ENCODE assay signal across 1 cellular context in the genomic region with DNA sequence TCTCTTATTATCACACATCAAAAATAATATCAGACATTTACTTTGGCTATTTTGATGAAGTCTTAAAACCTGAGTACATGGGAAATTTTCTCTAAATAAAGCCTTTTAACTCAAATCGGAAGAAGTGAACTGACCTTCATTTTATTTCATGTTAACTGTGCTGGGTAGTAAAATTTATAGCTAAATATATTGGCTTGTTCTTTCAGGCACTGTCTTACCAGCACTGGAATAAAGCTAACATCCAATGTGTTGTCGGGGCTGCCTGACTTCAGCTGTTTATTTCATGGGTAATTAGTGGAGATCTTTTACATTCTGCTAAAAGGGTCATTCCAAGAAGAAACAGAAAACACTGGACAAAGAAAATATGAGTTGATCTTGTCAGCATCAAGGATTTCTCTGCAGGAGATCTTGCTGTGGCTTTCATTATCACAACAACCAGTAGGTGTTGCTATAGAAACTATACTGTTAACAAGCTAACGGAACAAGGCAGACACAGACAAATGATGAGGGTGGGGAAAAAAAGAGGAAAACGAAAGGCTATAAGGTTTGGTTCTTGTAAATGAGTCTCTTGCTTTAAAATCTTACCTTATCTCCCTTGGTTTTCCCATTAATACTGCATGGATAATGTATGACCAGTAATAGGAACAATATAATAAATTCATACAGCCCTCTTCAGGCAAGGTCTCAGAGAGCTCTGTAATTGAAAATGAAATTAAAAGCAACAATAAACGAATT.
TF ChIP-seq lines count a peak whose summit lies in the region.

No MANE protein-coding gene starts in this region.

TF ChIP-seq in K562, 482 proteins besides CTCF, POLR2A, EP300 and RAD21 (continued from another document and continues in another):
- peak; percentile 10; the same call in 1 of the 2 replicates for TF ChIP-seq ZNF592 (IDR thresholded peaks at IDR 0.05)
- TF ChIP-seq MYBL2 (IDR thresholded peaks at IDR 0.05; ENCODE audit: low read depth) = no peak
- no peak for TF ChIP-seq MYBL2 (CRISPR knock-in tag; IDR thresholded peaks at IDR 0.05; ENCODE audit: borderline replicate concordance)
- no peak for TF ChIP-seq ZNF407 (IDR thresholded peaks at IDR 0.05; ENCODE audit: low read depth)
- TF ChIP-seq CBX3 (IDR thresholded peaks at IDR 0.05; ENCODE audit: borderline replicate concordance in 1 of 2, low read length in 2 of 2) = peak in 1 of 2 experiments; percentile 83; a peak in 1 of 3 replicates
- no peak for TF ChIP-seq CBX8 (IDR thresholded peaks at IDR 0.05; ENCODE audit: borderline replicate concordance, extremely low read depth, low read depth, low read length, poor library complexity, severe bottlenecking)
- no peak for TF ChIP-seq KDM2B (CRISPR knock-in tag; IDR thresholded peaks at IDR 0.05)
- no peak for TF ChIP-seq YY1 (IDR thresholded peaks at IDR 0.05; ENCODE audit: borderline replicate concordance in 1 of 3, control insufficient read depth in 1 of 3, extremely low read depth in 1 of 3, insufficient read depth in 3 of 3, insufficient read length in 1 of 3, insufficient replicate concordance in 2 of 3, low read depth in 1 of 3, low read length in 2 of 3)
- TF ChIP-seq MEIS2 (IDR thresholded peaks at IDR 0.05; ENCODE audit: partially characterized antibody) = peak; percentile 93
- TF ChIP-seq RCOR1 (IDR thresholded peaks at IDR 0.05; ENCODE audit: borderline replicate concordance in 1 of 2, low read depth in 2 of 2, low read length in 2 of 2) = 0 out of 4 replicates have a peak, but pooled peaks of 1 of the 2 experiments have one; percentile 28
- TF ChIP-seq FOXK2 (conservative IDR thresholded peaks at IDR 0.05 in 1 of 2, IDR thresholded peaks at IDR 0.05 in 1 of 2; ENCODE audit: low read depth in 2 of 2) = peak; percentile 76 to 82; a peak in 3 of 4 replicates
- TF ChIP-seq HDGF (IDR thresholded peaks at IDR 0.05) = no peak
- TF ChIP-seq CBX2 (IDR thresholded peaks at IDR 0.05; ENCODE audit: insufficient read depth, low read length, poor library complexity, severe bottlenecking) = no peak
- TF ChIP-seq TRIM28 (IDR thresholded peaks at IDR 0.05) = 0 out of 2 replicates have a peak, but pooled peaks have one; percentile 42
- TF ChIP-seq CHAMP1 (IDR thresholded peaks at IDR 0.05) = 0 out of 2 replicates have a peak, but pooled peaks have one; percentile 20
- TF ChIP-seq CHCHD3 (CRISPR knock-in tag; IDR thresholded peaks at IDR 0.05) = no peak
- TF ChIP-seq ZNF589 (CRISPR knock-in tag; IDR thresholded peaks at IDR 0.05; ENCODE audit: low read depth) = no peak
- no peak for TF ChIP-seq ILF3 (IDR thresholded peaks at IDR 0.05; ENCODE audit: borderline replicate concordance)
- TF ChIP-seq ZFP1 (CRISPR knock-in tag; IDR thresholded peaks at IDR 0.05) = peak; percentile 78
- peak; percentile 78 for TF ChIP-seq CBFA2T3 (IDR thresholded peaks at IDR 0.05)
- TF ChIP-seq ZNF445 (CRISPR knock-in tag; IDR thresholded peaks at IDR 0.05; ENCODE audit: low read depth) = no peak
- peak; percentile 56 for TF ChIP-seq GATA2 (CRISPR knock-in tag; IDR thresholded peaks at IDR 0.05)
- TF ChIP-seq, protein P1, sequence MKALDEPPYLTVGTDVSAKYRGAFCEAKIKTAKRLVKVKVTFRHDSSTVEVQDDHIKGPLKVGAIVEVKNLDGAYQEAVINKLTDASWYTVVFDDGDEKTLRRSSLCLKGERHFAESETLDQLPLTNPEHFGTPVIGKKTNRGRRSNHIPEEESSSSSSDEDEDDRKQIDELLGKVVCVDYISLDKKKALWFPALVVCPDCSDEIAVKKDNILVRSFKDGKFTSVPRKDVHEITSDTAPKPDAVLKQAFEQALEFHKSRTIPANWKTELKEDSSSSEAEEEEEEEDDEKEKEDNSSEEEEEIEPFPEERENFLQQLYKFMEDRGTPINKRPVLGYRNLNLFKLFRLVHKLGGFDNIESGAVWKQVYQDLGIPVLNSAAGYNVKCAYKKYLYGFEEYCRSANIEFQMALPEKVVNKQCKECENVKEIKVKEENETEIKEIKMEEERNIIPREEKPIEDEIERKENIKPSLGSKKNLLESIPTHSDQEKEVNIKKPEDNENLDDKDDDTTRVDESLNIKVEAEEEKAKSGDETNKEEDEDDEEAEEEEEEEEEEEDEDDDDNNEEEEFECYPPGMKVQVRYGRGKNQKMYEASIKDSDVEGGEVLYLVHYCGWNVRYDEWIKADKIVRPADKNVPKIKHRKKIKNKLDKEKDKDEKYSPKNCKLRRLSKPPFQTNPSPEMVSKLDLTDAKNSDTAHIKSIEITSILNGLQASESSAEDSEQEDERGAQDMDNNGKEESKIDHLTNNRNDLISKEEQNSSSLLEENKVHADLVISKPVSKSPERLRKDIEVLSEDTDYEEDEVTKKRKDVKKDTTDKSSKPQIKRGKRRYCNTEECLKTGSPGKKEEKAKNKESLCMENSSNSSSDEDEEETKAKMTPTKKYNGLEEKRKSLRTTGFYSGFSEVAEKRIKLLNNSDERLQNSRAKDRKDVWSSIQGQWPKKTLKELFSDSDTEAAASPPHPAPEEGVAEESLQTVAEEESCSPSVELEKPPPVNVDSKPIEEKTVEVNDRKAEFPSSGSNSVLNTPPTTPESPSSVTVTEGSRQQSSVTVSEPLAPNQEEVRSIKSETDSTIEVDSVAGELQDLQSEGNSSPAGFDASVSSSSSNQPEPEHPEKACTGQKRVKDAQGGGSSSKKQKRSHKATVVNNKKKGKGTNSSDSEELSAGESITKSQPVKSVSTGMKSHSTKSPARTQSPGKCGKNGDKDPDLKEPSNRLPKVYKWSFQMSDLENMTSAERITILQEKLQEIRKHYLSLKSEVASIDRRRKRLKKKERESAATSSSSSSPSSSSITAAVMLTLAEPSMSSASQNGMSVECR (CRISPR knock-in tag; IDR thresholded peaks at IDR 0.05) = no peak
- TF ChIP-seq ZBTB49 (CRISPR knock-in tag; IDR thresholded peaks at IDR 0.05; ENCODE audit: borderline replicate concordance) = no peak
- peak; percentile 56 for TF ChIP-seq CTBP1 (IDR thresholded peaks at IDR 0.05; ENCODE audit: borderline replicate concordance)
- TF ChIP-seq NCOR1 (IDR thresholded peaks at IDR 0.05) = peak; percentile 62
- 0 out of 2 replicates have a peak, but pooled peaks have one; percentile 0 for TF ChIP-seq NFRKB (IDR thresholded peaks at IDR 0.05; ENCODE audit: low read depth)
- TF ChIP-seq CHD1 (IDR thresholded peaks at IDR 0.05; ENCODE audit: low read length) = no peak
- peak; percentile 27 for TF ChIP-seq CCNT2 (IDR thresholded peaks at IDR 0.05; ENCODE audit: borderline replicate concordance, extremely low read depth, insufficient read length, low read depth, low read length)
- TF ChIP-seq ATF1 (CRISPR knock-in tag; IDR thresholded peaks at IDR 0.05) = no peak
- TF ChIP-seq ATF1 (tag; IDR thresholded peaks at IDR 0.05) = no peak
- TF ChIP-seq ARID1B (IDR thresholded peaks at IDR 0.05) = peak; percentile 85
